In the genomic region with DNA sequence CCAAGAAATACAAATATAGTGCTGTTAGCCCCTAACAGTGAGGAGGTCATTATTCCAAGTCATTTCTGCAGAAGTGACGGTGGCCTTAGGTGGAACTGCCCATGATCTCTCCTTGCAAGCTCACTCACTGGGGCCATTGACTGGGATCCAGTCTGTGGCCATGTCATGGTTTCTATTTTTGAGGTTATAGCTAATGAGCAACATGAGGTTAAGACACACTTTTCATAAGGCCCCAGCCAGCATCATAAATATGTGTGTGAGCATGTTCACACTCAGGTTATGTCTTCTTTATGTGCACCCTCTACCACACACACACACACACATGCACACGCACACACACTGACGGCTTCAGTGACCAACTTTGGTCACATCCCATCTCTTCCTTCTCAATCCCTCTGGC, we compare ENCODE assay signal across 11 cellular contexts. TPM values are rescaled to one million over a fixed set of nuclear protein-coding genes. Genes with fewer than 3 reads are reported as not detected.
DNase-seq lines count a peak whose midpoint lies in the region; ATAC-seq and TF ChIP-seq lines count a peak whose summit lies in the region.
"Had no signal": no experiment of that assay in that cellular context is flagged by ENCODE, and none has a peak within 500 bp of the region (broad histone marks: within the 10 kb centered on the region; RNA-seq: fewer than 3 reads in every experiment).

No MANE protein-coding gene starts in this region.

- H3K9ac ChIP-seq in rectal smooth muscle tissue (ENCODE audit: low read length): no peak overlapping the region

- H3K4me3 Mint-ChIP-seq in T-helper 17 cell (peak overlapping the region; percentile 89), HFFc6 (no peak overlapping the region)

- DNase-seq in activated CD4-positive, alpha-beta T cell treated with anti-CD3 and anti-CD28 coated beads for 48 hours: peak; percentile 21
- DNase-seq in activated CD4-positive, alpha-beta T cell treated with anti-CD3 and anti-CD28 coated beads, Interleukin-2, amount 50 U/mL, for 48 hours: no peak
- DNase-seq in T-helper 17 cell: no peak
- no peak for DNase-seq in HFFc6
- DNase-seq in left ventricle myocardium inferior: no peak
- DNase-seq: HCEC 1CT, NCI-H2171, trophoblast cell had no signal

- H3K9me3 ChIP-seq in T-helper 17 cell (ENCODE audit: control insufficient read depth, low read length, poor library complexity, severe bottlenecking) (no peaks in the 10 kb centered on the region), left ventricle myocardium inferior (replicated peaks) (no peaks in the 10 kb centered on the region)

- H3K4me3 ChIP-seq in rectal smooth muscle tissue (ENCODE audit: low read length) (peak overlapping the region; percentile 29), left ventricle myocardium inferior (no peak overlapping the region)

- peak; percentile 14 for ATAC-seq in HG02885 (IDR thresholded peaks at IDR 0.05; ENCODE audit: poor library complexity, unreplicated experiment)
- no peak for ATAC-seq in T-helper 17 cell
- no peak for ATAC-seq in HG03045 (IDR thresholded peaks at IDR 0.05; ENCODE audit: unreplicated experiment)

- peaks cover 15% of the 10 kb centered on the region for H3K27me3 Mint-ChIP-seq in T-helper 17 cell
- peaks cover 9% of the 10 kb centered on the region for H3K27me3 Mint-ChIP-seq in HFFc6 (ENCODE audit: insufficient read depth)

- H3K36me3 ChIP-seq in rectal smooth muscle tissue (ENCODE audit: control insufficient read depth, insufficient read depth, low read length) (no peaks in the 10 kb centered on the region), left ventricle myocardium inferior (no peaks in the 10 kb centered on the region)

- H3K27ac ChIP-seq in rectal smooth muscle tissue (ENCODE audit: low read depth, low read length) (no peak overlapping the region), left ventricle myocardium inferior (replicated peaks) (no peak overlapping the region)

- H3K36me3 Mint-ChIP-seq in T-helper 17 cell (ENCODE audit: low read depth): peaks cover 3% of the 10 kb centered on the region
- H3K36me3 Mint-ChIP-seq in HFFc6 (ENCODE audit: low read depth): no peaks in the 10 kb centered on the region; the same call in 1 of the 2 replicates

- TF ChIP-seq CTCF in HFFc6 (IDR thresholded peaks at IDR 0.05) (no peak), left ventricle myocardium inferior (IDR thresholded peaks at IDR 0.05; ENCODE audit: borderline replicate concordance) (no peak)

- no peaks in the 10 kb centered on the region for H3K27me3 ChIP-seq in rectal smooth muscle tissue (ENCODE audit: control insufficient read depth, insufficient read depth, low read length)
- H3K27me3 ChIP-seq in left ventricle myocardium inferior (ENCODE audit: low read depth): peaks cover 6% of the 10 kb centered on the region

- intact Hi-C loops in left ventricle myocardium inferior (cut with micrococcal nuclease): no loop called here

- H3K4me1 ChIP-seq in rectal smooth muscle tissue (ENCODE audit: control insufficient read depth, insufficient read depth, low read length): no peaks in the 10 kb centered on the region
- no peaks in the 10 kb centered on the region for H3K4me1 ChIP-seq in left ventricle myocardium inferior

- H3K4me1 Mint-ChIP-seq in T-helper 17 cell: peaks cover 31% of the 10 kb centered on the region
- no peaks in the 10 kb centered on the region; the same call in 1 of the 2 replicates for H3K4me1 Mint-ChIP-seq in HFFc6 (ENCODE audit: low read depth)

- H3K9me3 Mint-ChIP-seq in HFFc6: no peaks in the 10 kb centered on the region; the same call in 1 of the 2 replicates

- peak overlapping the region; percentile 94 for H3K27ac Mint-ChIP-seq in T-helper 17 cell
- no peak overlapping the region for H3K27ac Mint-ChIP-seq in HFFc6

RNA-seq across cellular contexts. Expression of gene AFF3, which starts 0.5 kb away (rescaled TPM):
- 10 to 100 TPM in 1 of 2 donors, 1 to 10 TPM in 1; 6.5 to 14.4 TPM for total RNA-seq in T-helper 17 cell
- total RNA-seq in HFFc6 (2021; fragmentation: NEBNext Ultra II Directional; extraction: Animal tissue kit (Norgen Biotek cat#: 25700)): 1 to 10 TPM in 4 of 6 experiments, under 1 TPM in 2; 0.80 to 8.2 (median 6.8) TPM
- total RNA-seq in left ventricle myocardium inferior: 8.0 TPM
